ENCODE assay signal across 23 cellular contexts in genomic region chr22:39510529-39511149, GRCh38. TPM values are rescaled to one million over a fixed set of nuclear protein-coding genes. Genes with fewer than 3 reads are reported as not detected.
DNase-seq lines count a peak whose midpoint lies in the region; ATAC-seq and TF ChIP-seq lines count a peak whose summit lies in the region.
"Had no signal": no experiment of that assay in that cellular context is flagged by ENCODE, and none has a peak within 500 bp of the region (broad histone marks: within the 10 kb centered on the region; RNA-seq: fewer than 3 reads in every experiment).

No MANE protein-coding gene starts in this region.

- DNase-seq in activated naive CD4-positive, alpha-beta T cell treated with anti-CD3 and anti-CD28 coated beads for 36 hours = no peak
- no peak for DNase-seq in activated naive CD4-positive, alpha-beta T cell treated with anti-CD3 and anti-CD28 coated beads, Interleukin-2, amount 50 U/mL, for 72 hours (ENCODE audit: low spot score in 2 of 2)
- DNase-seq in neural progenitor cell (ENCODE audit: low spot score) (no peak), inferior parietal cortex (ENCODE audit: extremely low spot score) (no peak), breast epithelium (ENCODE audit: low spot score in 2 of 2) (no peak)
- DNase-seq: 8988T; CD4-positive, alpha-beta T cell; DMS53; NCI-H1092; NCI-H1436; NCI-H187; NCI-H2081 treated with DMSO at 0.1 percent for 48 hours; NCI-H2171; NCI-H226; NCI-H510A; NCI-H69; SHP77 had no signal

- ATAC-seq in activated naive CD4-positive, alpha-beta T cell treated with anti-CD3 and anti-CD28 coated beads, Interleukin-2, amount 50 U/mL, for 72 hours = no peak
- ATAC-seq in activated T-helper 17 cell treated with anti-CD3 and anti-CD28 coated beads, Interleukin-2, amount 50 U/mL, for 72 hours (replicated peaks) = no peak
- no peak for ATAC-seq in GM19463 (IDR thresholded peaks at IDR 0.05; ENCODE audit: unreplicated experiment)
- ATAC-seq: Panc1 had no signal

- no peaks in the 10 kb centered on the region for H3K27me3 Mint-ChIP-seq in activated naive CD4-positive, alpha-beta T cell treated with anti-CD3 and anti-CD28 coated beads for 36 hours (ENCODE audit: low read depth)
- no peaks in the 10 kb centered on the region for H3K27me3 Mint-ChIP-seq in activated T-helper 17 cell treated with anti-CD3 and anti-CD28 coated beads, Interleukin-2, amount 50 U/mL, for 72 hours
- H3K27me3 Mint-ChIP-seq in neural progenitor cell (ENCODE audit: insufficient read depth, low read depth) = peaks cover 2% of the 10 kb centered on the region
- H3K27me3 Mint-ChIP-seq: CD4-positive, alpha-beta T cell had no signal

- H3K4me3 ChIP-seq in neural progenitor cell = no peak overlapping the region
- no peak overlapping the region for H3K4me3 ChIP-seq in breast epithelium
- H3K4me3 ChIP-seq: SK-N-MC had no signal

- H3K4me3 Mint-ChIP-seq in activated naive CD4-positive, alpha-beta T cell treated with anti-CD3 and anti-CD28 coated beads for 36 hours = no peak overlapping the region
- H3K4me3 Mint-ChIP-seq in activated T-helper 17 cell treated with anti-CD3 and anti-CD28 coated beads, Interleukin-2, amount 50 U/mL, for 72 hours = no peak overlapping the region
- peak overlapping the region; percentile 23 for H3K4me3 Mint-ChIP-seq in neural progenitor cell
- H3K4me3 Mint-ChIP-seq: CD4-positive, alpha-beta T cell had no signal

- CTCF ChIA-PET in activated naive CD4-positive, alpha-beta T cell treated with anti-CD3 and anti-CD28 coated beads for 36 hours (lab: Charles Lee) = interaction anchor here (1.0 to 1.4 kb wide), 4 partner anchors 9 to 200 kb away, joined by 3 to 6 read pairs (median 4); partner anchors contain the start of gene ATF4

- peaks cover 64% of the 10 kb centered on the region for H4K20me1 ChIP-seq in neural progenitor cell (ENCODE audit: low read depth)

- H3K4me1 Mint-ChIP-seq in activated naive CD4-positive, alpha-beta T cell treated with anti-CD3 and anti-CD28 coated beads for 36 hours (ENCODE audit: low read depth) = peaks cover 42% of the 10 kb centered on the region
- H3K4me1 Mint-ChIP-seq in activated T-helper 17 cell treated with anti-CD3 and anti-CD28 coated beads, Interleukin-2, amount 50 U/mL, for 72 hours = peaks cover 31% of the 10 kb centered on the region
- H3K4me1 Mint-ChIP-seq in neural progenitor cell = no peaks in the 10 kb centered on the region

- no peak overlapping the region for H3K27ac ChIP-seq in neural progenitor cell
- no peak overlapping the region for H3K27ac ChIP-seq in breast epithelium
- H3K27ac ChIP-seq: RWPE1, SK-N-MC had no signal

- no peak for TF ChIP-seq CTCF in neural progenitor cell (IDR thresholded peaks at IDR 0.05)
- TF ChIP-seq CTCF in breast epithelium (IDR thresholded peaks at IDR 0.05) = no peak

- H3K79me2 ChIP-seq in neural progenitor cell (ENCODE audit: low read depth) = peaks cover 11% of the 10 kb centered on the region

- intact Hi-C loops in activated naive CD4-positive, alpha-beta T cell treated with anti-CD3 and anti-CD28 coated beads for 36 hours (cut with micrococcal nuclease) = no loop called here
- intact Hi-C loops in breast epithelium (cut with DNase I; ENCODE audit: low total_unique reads) = loop anchor here (10.0 kb wide), 1 partner anchor 76 kb away; no protein-coding TSS in a partner anchor

- H3K36me3 ChIP-seq in neural progenitor cell (no peaks in the 10 kb centered on the region), breast epithelium (peaks cover 7% of the 10 kb centered on the region)

- H3K36me3 Mint-ChIP-seq in activated naive CD4-positive, alpha-beta T cell treated with anti-CD3 and anti-CD28 coated beads for 36 hours (ENCODE audit: low read depth) = peaks cover 58% of the 10 kb centered on the region
- H3K36me3 Mint-ChIP-seq in activated naive CD4-positive, alpha-beta T cell treated with anti-CD3 and anti-CD28 coated beads, Interleukin-2, amount 50 U/mL, for 72 hours = peaks cover 30 to 36% of the 10 kb centered on the region in 2 donors
- peaks cover 98% of the 10 kb centered on the region for H3K36me3 Mint-ChIP-seq in activated T-helper 17 cell treated with anti-CD3 and anti-CD28 coated beads, Interleukin-2, amount 50 U/mL, for 72 hours (ENCODE audit: low read depth)
- peaks cover 42% of the 10 kb centered on the region for H3K36me3 Mint-ChIP-seq in neural progenitor cell

- H3K9me3 ChIP-seq in neural progenitor cell (ENCODE audit: low read depth) (no peaks in the 10 kb centered on the region), breast epithelium (no peaks in the 10 kb centered on the region)

- H3K4me2 ChIP-seq in neural progenitor cell = no peak overlapping the region

- H3K9ac ChIP-seq in neural progenitor cell = no peak overlapping the region

- TF ChIP-seq POLR2A in breast epithelium (IDR thresholded peaks at IDR 0.05) = no peak

- peaks cover 10% of the 10 kb centered on the region for H3F3A ChIP-seq in neural progenitor cell (ENCODE audit: low read depth)

- H3K27me3 ChIP-seq in neural progenitor cell (peaks cover 19% of the 10 kb centered on the region), breast epithelium (no peaks in the 10 kb centered on the region)

- H2AFZ ChIP-seq in neural progenitor cell (replicated peaks) = no peak overlapping the region

- H3K27ac Mint-ChIP-seq in activated naive CD4-positive, alpha-beta T cell treated with anti-CD3 and anti-CD28 coated beads for 36 hours = peak overlapping the region; percentile 5
- no peak overlapping the region for H3K27ac Mint-ChIP-seq in activated naive CD4-positive, alpha-beta T cell treated with anti-CD3 and anti-CD28 coated beads, Interleukin-2, amount 50 U/mL, for 72 hours
- H3K27ac Mint-ChIP-seq in activated T-helper 17 cell treated with anti-CD3 and anti-CD28 coated beads, Interleukin-2, amount 50 U/mL, for 72 hours = peak overlapping the region; percentile 52
- H3K27ac Mint-ChIP-seq in neural progenitor cell = no peak overlapping the region
- H3K27ac Mint-ChIP-seq: CD4-positive, alpha-beta T cell had no signal

- H3K9me3 Mint-ChIP-seq in activated naive CD4-positive, alpha-beta T cell treated with anti-CD3 and anti-CD28 coated beads for 36 hours = no peaks in the 10 kb centered on the region
- no peaks in the 10 kb centered on the region for H3K9me3 Mint-ChIP-seq in activated naive CD4-positive, alpha-beta T cell treated with anti-CD3 and anti-CD28 coated beads, Interleukin-2, amount 50 U/mL, for 72 hours
- no peaks in the 10 kb centered on the region for H3K9me3 Mint-ChIP-seq in activated T-helper 17 cell treated with anti-CD3 and anti-CD28 coated beads, Interleukin-2, amount 50 U/mL, for 72 hours
- no peaks in the 10 kb centered on the region for H3K9me3 Mint-ChIP-seq in neural progenitor cell
- H3K9me3 Mint-ChIP-seq: CD4-positive, alpha-beta T cell had no signal

- H3K4me1 ChIP-seq in neural progenitor cell (no peaks in the 10 kb centered on the region), breast epithelium (no peaks in the 10 kb centered on the region)

RNA-seq across cellular contexts. Expression of gene MIEF1, which starts 8.5 kb away (rescaled TPM):
- total RNA-seq in activated naive CD4-positive, alpha-beta T cell treated with anti-CD3 and anti-CD28 coated beads for 36 hours = 10 to 100 TPM; 33.3 to 35.1 TPM
- 10 to 100 TPM; 37.5 to 52.2 TPM for total RNA-seq in activated naive CD4-positive, alpha-beta T cell treated with anti-CD3 and anti-CD28 coated beads, Interleukin-2, amount 50 U/mL, for 72 hours
- total RNA-seq in activated T-helper 17 cell treated with anti-CD3 and anti-CD28 coated beads, Interleukin-2, amount 50 U/mL, for 72 hours = 10 to 100 TPM; 34.7 to 54.0 TPM
- total RNA-seq in neural progenitor cell (ENCODE audit: low replicate concordance) (22.0 and 32.7 TPM in 2 replicates), breast epithelium (10 to 100 TPM; 19.7 to 24.3 (median 22.9) TPM)

RNA-seq across cellular contexts. Expression of gene ATF4, which starts 9.7 kb away (rescaled TPM):
- 100 to 1,000 TPM; 589 to 609 TPM for total RNA-seq in activated naive CD4-positive, alpha-beta T cell treated with anti-CD3 and anti-CD28 coated beads for 36 hours
- 100 to 1,000 TPM; 460 to 506 TPM for total RNA-seq in activated naive CD4-positive, alpha-beta T cell treated with anti-CD3 and anti-CD28 coated beads, Interleukin-2, amount 50 U/mL, for 72 hours
- total RNA-seq in activated T-helper 17 cell treated with anti-CD3 and anti-CD28 coated beads, Interleukin-2, amount 50 U/mL, for 72 hours = 100 to 1,000 TPM; 338 to 432 TPM
- total RNA-seq in neural progenitor cell (ENCODE audit: low replicate concordance) = 189 and 230 TPM in 2 replicates
- 100 to 1,000 TPM; 339 to 403 (median 347) TPM for total RNA-seq in breast epithelium

RNA-seq across cellular contexts. Expression of gene RPS19BP1, which starts 21.9 kb away (rescaled TPM):
- total RNA-seq in activated naive CD4-positive, alpha-beta T cell treated with anti-CD3 and anti-CD28 coated beads for 36 hours = 10 to 100 TPM; 52.0 to 56.2 TPM
- total RNA-seq in activated naive CD4-positive, alpha-beta T cell treated with anti-CD3 and anti-CD28 coated beads, Interleukin-2, amount 50 U/mL, for 72 hours = 10 to 100 TPM; 47.6 to 64.2 TPM
- 100 to 1,000 TPM in 1 of 2 donors, 10 to 100 TPM in 1; 61.3 to 102 TPM for total RNA-seq in activated T-helper 17 cell treated with anti-CD3 and anti-CD28 coated beads, Interleukin-2, amount 50 U/mL, for 72 hours
- total RNA-seq in neural progenitor cell (ENCODE audit: low replicate concordance) = 27.7 and 68.3 TPM in 2 replicates
- 100 to 1,000 TPM; 112 to 177 (median 159) TPM for total RNA-seq in breast epithelium

RNA-seq across cellular contexts. Expression of gene MGAT3, which starts 53.8 kb away (rescaled TPM):
- total RNA-seq in activated naive CD4-positive, alpha-beta T cell treated with anti-CD3 and anti-CD28 coated beads for 36 hours = under 1 TPM; 0.40 to 0.62 TPM
- total RNA-seq in activated naive CD4-positive, alpha-beta T cell treated with anti-CD3 and anti-CD28 coated beads, Interleukin-2, amount 50 U/mL, for 72 hours = 1 to 10 TPM; 1.9 to 2.8 TPM
- total RNA-seq in activated T-helper 17 cell treated with anti-CD3 and anti-CD28 coated beads, Interleukin-2, amount 50 U/mL, for 72 hours = 1 to 10 TPM; 1.5 to 1.6 TPM
- total RNA-seq in neural progenitor cell (ENCODE audit: low replicate concordance) = 7.5 and 18.5 TPM in 2 replicates
- total RNA-seq in breast epithelium = 1 to 10 TPM; 1.9 to 9.4 (median 3.9) TPM

RNA-seq across cellular contexts. Expression of gene CACNA1I, which starts 59.9 kb away (rescaled TPM):
- total RNA-seq in activated naive CD4-positive, alpha-beta T cell treated with anti-CD3 and anti-CD28 coated beads for 36 hours = under 1 TPM; 0.27 to 0.31 TPM
- 1 to 10 TPM in 1 of 2 donors, under 1 TPM in 1; 0.27 to 1.4 TPM for total RNA-seq in activated naive CD4-positive, alpha-beta T cell treated with anti-CD3 and anti-CD28 coated beads, Interleukin-2, amount 50 U/mL, for 72 hours
- 1 to 10 TPM in 1 of 2 donors, under 1 TPM in 1; 0.84 to 5.3 TPM for total RNA-seq in activated T-helper 17 cell treated with anti-CD3 and anti-CD28 coated beads, Interleukin-2, amount 50 U/mL, for 72 hours
- total RNA-seq in neural progenitor cell (ENCODE audit: low replicate concordance) = 0.11 and 0.22 TPM in 2 replicates
- under 1 TPM; 0.32 to 0.44 (median 0.33) TPM for total RNA-seq in breast epithelium
- total RNA-seq: Daoy had no signal

Comparison
In these comparisons a context has a peak if more than half of its experiments do, and no peak if none do; other contexts are left out.
1. H3K27ac Mint-ChIP-seq: peak in activated naive CD4-positive, alpha-beta T cell treated with anti-CD3 and anti-CD28 coated beads for 36 hours (single experiment) and activated T-helper 17 cell treated with anti-CD3 and anti-CD28 coated beads, Interleukin-2, amount 50 U/mL, for 72 hours (single experiment); none in activated naive CD4-positive, alpha-beta T cell treated with anti-CD3 and anti-CD28 coated beads, Interleukin-2, amount 50 U/mL, for 72 hours (0 of 2) and neural progenitor cell (single experiment).